Comparison of ENCODE assay signal across 25 cellular contexts in genomic region chr13:43154839-43155238, GRCh38.
"Had no signal": no experiment of that assay in that cellular context is flagged by ENCODE, and none has a peak within 500 bp of the region (broad histone marks: within the 10 kb centered on the region; RNA-seq: fewer than 3 reads in every experiment).

No MANE protein-coding gene starts in this region.

- ATAC-seq: activated CD8-positive, alpha-beta T cell treated with anti-CD3 and anti-CD28 coated beads, Interleukin-2, amount 10 ng/mL, durations not matched to agents 7 days and 5 days; T-helper 17 cell; WTC11 had no signal

- H3K27me3 ChIP-seq: adrenal gland, Peyer's patch had no signal

- H3K27ac ChIP-seq: adrenal gland, Peyer's patch, RWPE1 had no signal

- DNase-seq: activated CD4-positive, alpha-beta T cell treated with anti-CD3 and anti-CD28 coated beads for 48 hours; activated CD4-positive, alpha-beta T cell treated with anti-CD3 and anti-CD28 coated beads, Interleukin-2, amount 50 U/mL, for 4 hours; activated CD4-positive, CD25-positive, alpha-beta regulatory T cell treated with anti-CD3 and anti-CD28 coated beads, Interleukin-2, amount 50 U/mL, for 72 hours; activated CD8-positive, alpha-beta memory T cell treated with anti-CD3 and anti-CD28 coated beads, Interleukin-2, amount 50 U/mL, for 48 hours; activated CD8-positive, alpha-beta T cell treated with anti-CD3 and anti-CD28 coated beads, Interleukin-2, amount 10 ng/mL, durations not matched to agents 7 days and 5 days; activated naive CD4-positive, alpha-beta T cell treated with anti-CD3 and anti-CD28 coated beads, Interleukin-2, amount 50 U/mL, for 16 hours; activated naive CD8-positive, alpha-beta T cell treated with anti-CD3 and anti-CD28 coated beads, Interleukin-2, amount 10 ng/mL, durations not matched to agents 7 days and 5 days; activated T-cell treated with anti-CD3 and anti-CD28 coated beads, Interleukin-2, amount 50 U/mL, for 1 hour; adrenal gland; anterior cingulate cortex; KG1; NCI-H1092 treated with DMSO at 0.1 percent for 48 hours; NCI-H1417 treated with DMSO at 0.1 percent for 48 hours; NCI-H1694; NCI-H2029 treated with DMSO at 0.1 percent for 48 hours; NCI-H345; NCI-H510A; NCI-H526 treated with DMSO at 0.1 percent for 48 hours; NCI-H82; Peyer's patch; SHP77 treated with DMSO at 0.1 percent for 48 hours; T-helper 17 cell; T-helper 9 cell had no signal

- H3K9me3 ChIP-seq: adrenal gland, Peyer's patch had no signal

- H3K4me3 ChIP-seq: adrenal gland, Peyer's patch had no signal

- H3K36me3 ChIP-seq: adrenal gland, Peyer's patch had no signal

- H3K4me1 ChIP-seq: adrenal gland, Peyer's patch had no signal
